2 cellular contexts compared by ENCODE assay signal in the genomic region with DNA sequence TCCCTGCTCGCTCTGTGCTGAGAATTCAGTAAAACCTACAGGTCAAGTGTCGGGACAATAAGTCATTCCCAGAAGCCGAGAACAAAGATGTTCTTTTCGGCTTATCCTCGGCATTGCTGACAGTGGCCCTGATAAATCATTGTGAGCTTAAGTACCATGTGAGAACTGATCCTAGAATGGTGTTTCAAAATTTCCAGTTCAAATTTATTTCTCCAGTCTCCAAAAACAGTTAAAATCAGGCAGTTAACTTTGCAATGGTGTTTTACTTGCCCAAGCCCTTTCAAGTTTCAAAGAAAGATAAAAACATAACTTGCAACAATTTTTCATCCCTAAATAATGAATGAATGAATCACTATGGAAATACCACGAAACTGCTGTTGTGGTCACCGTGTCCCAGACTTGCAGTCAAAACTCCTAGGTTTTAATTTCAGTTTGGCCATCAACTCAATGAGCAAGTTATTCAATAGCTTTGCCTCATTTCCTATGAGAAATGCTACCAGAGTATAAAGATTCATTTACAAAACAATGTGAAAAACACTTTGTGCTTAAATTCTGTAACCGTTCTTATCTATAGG.
TF ChIP-seq lines count a peak whose summit lies in the region.

No MANE protein-coding gene starts in this region.

TF ChIP-seq in IMR-90, 13 proteins besides CTCF, POLR2A, EP300 and RAD21:
- no peak for TF ChIP-seq MAZ (IDR thresholded peaks at IDR 0.05; ENCODE audit: borderline replicate concordance, low read depth, low read length)
- TF ChIP-seq CEBPB (IDR thresholded peaks at IDR 0.05; ENCODE audit: low read depth, low read length) = peak; percentile 20; the same call in 1 of the 2 replicates
- TF ChIP-seq NFE2L2 (IDR thresholded peaks at IDR 0.05; ENCODE audit: low read depth, low read length) = no peak

TF ChIP-seq in neural cell, 6 proteins besides CTCF, POLR2A, EP300 and RAD21:
- TF ChIP-seq EZH2 (IDR thresholded peaks at IDR 0.05; ENCODE audit: borderline replicate concordance, insufficient read depth, low read length, poor library complexity, severe bottlenecking) (no peak), MXI1 (conservative IDR thresholded peaks at IDR 0.05; ENCODE audit: poor library complexity, severe bottlenecking) (no peak), POLR2AphosphoS5 (IDR thresholded peaks at IDR 0.05) (no peak), SMC3 (conservative IDR thresholded peaks at IDR 0.05; ENCODE audit: poor library complexity) (no peak), TAF1 (IDR thresholded peaks at IDR 0.05; ENCODE audit: low read depth) (no peak)
- TF ChIP-seq, protein P1, sequence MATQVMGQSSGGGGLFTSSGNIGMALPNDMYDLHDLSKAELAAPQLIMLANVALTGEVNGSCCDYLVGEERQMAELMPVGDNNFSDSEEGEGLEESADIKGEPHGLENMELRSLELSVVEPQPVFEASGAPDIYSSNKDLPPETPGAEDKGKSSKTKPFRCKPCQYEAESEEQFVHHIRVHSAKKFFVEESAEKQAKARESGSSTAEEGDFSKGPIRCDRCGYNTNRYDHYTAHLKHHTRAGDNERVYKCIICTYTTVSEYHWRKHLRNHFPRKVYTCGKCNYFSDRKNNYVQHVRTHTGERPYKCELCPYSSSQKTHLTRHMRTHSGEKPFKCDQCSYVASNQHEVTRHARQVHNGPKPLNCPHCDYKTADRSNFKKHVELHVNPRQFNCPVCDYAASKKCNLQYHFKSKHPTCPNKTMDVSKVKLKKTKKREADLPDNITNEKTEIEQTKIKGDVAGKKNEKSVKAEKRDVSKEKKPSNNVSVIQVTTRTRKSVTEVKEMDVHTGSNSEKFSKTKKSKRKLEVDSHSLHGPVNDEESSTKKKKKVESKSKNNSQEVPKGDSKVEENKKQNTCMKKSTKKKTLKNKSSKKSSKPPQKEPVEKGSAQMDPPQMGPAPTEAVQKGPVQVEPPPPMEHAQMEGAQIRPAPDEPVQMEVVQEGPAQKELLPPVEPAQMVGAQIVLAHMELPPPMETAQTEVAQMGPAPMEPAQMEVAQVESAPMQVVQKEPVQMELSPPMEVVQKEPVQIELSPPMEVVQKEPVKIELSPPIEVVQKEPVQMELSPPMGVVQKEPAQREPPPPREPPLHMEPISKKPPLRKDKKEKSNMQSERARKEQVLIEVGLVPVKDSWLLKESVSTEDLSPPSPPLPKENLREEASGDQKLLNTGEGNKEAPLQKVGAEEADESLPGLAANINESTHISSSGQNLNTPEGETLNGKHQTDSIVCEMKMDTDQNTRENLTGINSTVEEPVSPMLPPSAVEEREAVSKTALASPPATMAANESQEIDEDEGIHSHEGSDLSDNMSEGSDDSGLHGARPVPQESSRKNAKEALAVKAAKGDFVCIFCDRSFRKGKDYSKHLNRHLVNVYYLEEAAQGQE (IDR thresholded peaks at IDR 0.05; ENCODE audit: borderline replicate concordance) = no peak
